In genomic region chr7:35893649-35894048, GRCh38 we compare ENCODE assay signal across 19 cellular contexts.
"Had no signal": no experiment of that assay in that cellular context is flagged by ENCODE, and none has a peak within 500 bp of the region (broad histone marks: within the 10 kb centered on the region; RNA-seq: fewer than 3 reads in every experiment).

No MANE protein-coding gene starts in this region.

- H3K4me3 Mint-ChIP-seq: neural progenitor cell; stimulated activated memory B cell treated with anti-CD40 and anti-IgM and Interleukin-4, amounts not matched to agents 10 μg/mL and 1 μg/mL and 100 μg/mL, for 72 hours had no signal

- FAIRE-seq: endothelial cell of umbilical vein had no signal

- ATAC-seq: foreskin keratinocyte; stimulated activated memory B cell treated with anti-CD40 and anti-IgM and Interleukin-4, amounts not matched to agents 10 μg/mL and 1 μg/mL and 100 μg/mL, for 72 hours had no signal

- H3K27ac ChIP-seq: coronary artery, foreskin keratinocyte, left ventricle myocardium inferior, neural progenitor cell, parathyroid adenoma, transverse colon, VCaP had no signal

- H3K27me3 Mint-ChIP-seq: stimulated activated memory B cell treated with anti-CD40 and anti-IgM and Interleukin-4, amounts not matched to agents 10 μg/mL and 1 μg/mL and 100 μg/mL, for 72 hours had no signal

- H3K9me3 Mint-ChIP-seq: neural progenitor cell; stimulated activated memory B cell treated with anti-CD40 and anti-IgM and Interleukin-4, amounts not matched to agents 10 μg/mL and 1 μg/mL and 100 μg/mL, for 72 hours had no signal

- H3K27me3 ChIP-seq: foreskin keratinocyte, neural progenitor cell, transverse colon had no signal

- H3K4me3 ChIP-seq: coronary artery, left ventricle myocardium inferior, neural progenitor cell, transverse colon had no signal

- DNase-seq: activated CD4-positive, alpha-beta T cell treated with anti-CD3 and anti-CD28 coated beads for 48 hours; activated gamma-delta T cell treated with Interleukin-2 at 50 U/mL for 16 hours; activated T-cell treated with anti-CD3 and anti-CD28 coated beads for 4 hours; effector CD4-positive, alpha-beta T cell; foreskin keratinocyte; head of caudate nucleus; kidney; left ventricle myocardium inferior; mesenchymal stem cell; retina; small intestine; substantia nigra; transverse colon had no signal

- H3K4me1 ChIP-seq: neural progenitor cell, parathyroid adenoma had no signal

- H3K9ac ChIP-seq: neural progenitor cell, parathyroid adenoma had no signal

- H3K4me2 ChIP-seq: neural progenitor cell had no signal

- H3K27ac Mint-ChIP-seq: neural progenitor cell; stimulated activated memory B cell treated with anti-CD40 and anti-IgM and Interleukin-4, amounts not matched to agents 10 μg/mL and 1 μg/mL and 100 μg/mL, for 72 hours had no signal

- H3K9me3 ChIP-seq: left ventricle myocardium inferior, transverse colon had no signal

- H3K79me2 ChIP-seq: parathyroid adenoma had no signal

- H2AFZ ChIP-seq: neural progenitor cell, parathyroid adenoma had no signal

- H3K4me1 Mint-ChIP-seq: neural progenitor cell had no signal
